Comparison of ENCODE assay signal across 11 cellular contexts in genomic region chr1:93056214-93056613, GRCh38. TPM values are rescaled to one million over a fixed set of nuclear protein-coding genes. Genes with fewer than 3 reads are reported as not detected.
DNase-seq lines count a peak whose midpoint lies in the region; ATAC-seq and TF ChIP-seq lines count a peak whose summit lies in the region.
"Had no signal": no experiment of that assay in that cellular context is flagged by ENCODE, and none has a peak within 500 bp of the region (broad histone marks: within the 10 kb centered on the region; RNA-seq: fewer than 3 reads in every experiment).

No MANE protein-coding gene starts in this region.

- H3K4me1 ChIP-seq in stomach = no peaks in the 10 kb centered on the region
- H3K4me1 ChIP-seq: parathyroid adenoma, uterus had no signal

- no peaks in the 10 kb centered on the region for H3K9me3 ChIP-seq in stomach
- H3K9me3 ChIP-seq: uterus had no signal

- no peak for TF ChIP-seq CTCF in stomach (IDR thresholded peaks at IDR 0.05)

- H3K27ac ChIP-seq in stomach = no peak overlapping the region
- H3K27ac ChIP-seq: parathyroid adenoma, uterus had no signal

- intact Hi-C loops in stomach (cut with DNase I; ENCODE audit: low total_unique reads) = no loop called here

- 31 to 34% (median 32%) methylated on average over 4 of the region's 4 CpGs for WGBS in stomach, 5 donors

- TF ChIP-seq EP300 in stomach (IDR thresholded peaks at IDR 0.05) = no peak

- H3K27me3 ChIP-seq in stomach = peaks cover 0 to 5% (median 0%) of the 10 kb centered on the region in 3 donors
- H3K27me3 ChIP-seq: uterus had no signal

- no peak for ATAC-seq in GM18858 (IDR thresholded peaks at IDR 0.05; ENCODE audit: unreplicated experiment)
- ATAC-seq in HG03095 (IDR thresholded peaks at IDR 0.05; ENCODE audit: unreplicated experiment) = no peak

- no peak overlapping the region for H3K4me3 ChIP-seq in stomach
- H3K4me3 ChIP-seq: uterus had no signal

- TF ChIP-seq POLR2A in stomach (IDR thresholded peaks at IDR 0.05) = no peak

- DNase-seq in EL = peak; percentile 25
- peak; percentile 35 to 56 for DNase-seq in Kasumi-1 (lab: John Stamatoyannopoulos, UW)
- DNase-seq in amniotic epithelial cell (ENCODE audit: low read depth) = peak; percentile 33
- peak; percentile 17 for DNase-seq in iPS DF 19.7 (ENCODE audit: low read depth, low spot score)
- DNase-seq in NCI-H345 treated with DMSO at 0.1 percent for 48 hours (lab: John Stamatoyannopoulos, UW; ENCODE audit: unreplicated experiment) = no peak
- DNase-seq in stomach = no peak
- DNase-seq: activated T-cell treated with anti-CD3 and anti-CD28 coated beads, Interleukin-2, amount 50 U/mL, for 1 hour; uterus had no signal

- H3K36me3 ChIP-seq in stomach = no peaks in the 10 kb centered on the region
- H3K36me3 ChIP-seq: uterus had no signal

RNA-seq across cellular contexts. Expression of gene MTF2, which starts 22.9 kb away (rescaled TPM):
- total RNA-seq in stomach = 10 to 100 TPM in 4 of 5 donors, 1 to 10 TPM in 1; 2.3 to 67.6 (median 20.5) TPM
- polyA plus RNA-seq in stomach = 1 to 10 TPM; 4.9 to 6.8 (median 5.7) TPM

Comparison
In these comparisons a context has a peak if more than half of its experiments do, and no peak if none do; other contexts are left out.
1. DNase-seq: peak in EL (single experiment), Kasumi-1 (2 of 2), amniotic epithelial cell (single experiment) and iPS DF 19.7 (single experiment); none in NCI-H345 treated with DMSO at 0.1 percent for 48 hours (single experiment) and stomach (single experiment).